Comparison of ENCODE assay signal across 19 cellular contexts in genomic region chr5:18102733-18103132, GRCh38.
DNase-seq lines count a peak whose midpoint lies in the region; ATAC-seq and TF ChIP-seq lines count a peak whose summit lies in the region.
"Had no signal": no experiment of that assay in that cellular context is flagged by ENCODE, and none has a peak within 500 bp of the region (broad histone marks: within the 10 kb centered on the region; RNA-seq: fewer than 3 reads in every experiment).

No MANE protein-coding gene starts in this region.

- BruUV-seq in MCF 10A (replicated peaks; lab: Mats Ljungman, UMichigan) = no TSS peak

- no peak for ATAC-seq in GM21447 (IDR thresholded peaks at IDR 0.05; ENCODE audit: unreplicated experiment)
- ATAC-seq in HG03025 (IDR thresholded peaks at IDR 0.05; ENCODE audit: low FRiP score, unreplicated experiment) = no peak
- ATAC-seq: HepG2 had no signal

- H3K4me3 Mint-ChIP-seq in MCF 10A (ENCODE audit: unreplicated experiment) (no peak overlapping the region), chondrocyte (ENCODE audit: unreplicated experiment) (no peak overlapping the region), HFFc6 (no peak overlapping the region)
- H3K4me3 Mint-ChIP-seq: CD14-positive monocyte had no signal

- POLR2A ChIA-PET in MCF 10A (lab: Yijun Ruan, JAX) = no interaction called here

- intact Hi-C loops in MCF 10A (cut with micrococcal nuclease) (no loop called here), breast epithelium (cut with DNase I; ENCODE audit: low total_unique reads) (no loop called here)

- H3K27me3 ChIP-seq in breast epithelium = no peaks in the 10 kb centered on the region

- H3K27me3 Mint-ChIP-seq in MCF 10A (ENCODE audit: insufficient read depth, unreplicated experiment) = no peaks in the 10 kb centered on the region
- H3K27me3 Mint-ChIP-seq in chondrocyte (ENCODE audit: low read depth) = no peaks in the 10 kb centered on the region
- no peaks in the 10 kb centered on the region for H3K27me3 Mint-ChIP-seq in HFFc6 (ENCODE audit: insufficient read depth)

- H3K4me1 Mint-ChIP-seq in MCF 10A (ENCODE audit: insufficient read depth, unreplicated experiment) (no peaks in the 10 kb centered on the region), chondrocyte (ENCODE audit: low read depth) (no peaks in the 10 kb centered on the region), HFFc6 (ENCODE audit: low read depth) (no peaks in the 10 kb centered on the region)

- no peaks in the 10 kb centered on the region for H3K9me3 Mint-ChIP-seq in MCF 10A (ENCODE audit: unreplicated experiment)
- H3K9me3 Mint-ChIP-seq in chondrocyte (ENCODE audit: low read depth) = no peaks in the 10 kb centered on the region
- H3K9me3 Mint-ChIP-seq in HFFc6 = peaks cover 6% of the 10 kb centered on the region

- TF ChIP-seq CTCF in MCF 10A (IDR thresholded peaks at IDR 0.05; ENCODE audit: unreplicated experiment) (peak; percentile 6), breast epithelium (IDR thresholded peaks at IDR 0.05) (no peak), NB4 (IDR thresholded peaks at IDR 0.05; ENCODE audit: low read depth, low read length) (no peak), chondrocyte (IDR thresholded peaks at IDR 0.05) (peak; percentile 33), HFFc6 (IDR thresholded peaks at IDR 0.05) (no peak)

- no peaks in the 10 kb centered on the region for H3K9me3 ChIP-seq in breast epithelium
- H3K9me3 ChIP-seq: MG63 had no signal

- no peaks in the 10 kb centered on the region for H3K36me3 Mint-ChIP-seq in MCF 10A (ENCODE audit: insufficient read depth, unreplicated experiment)
- no peaks in the 10 kb centered on the region for H3K36me3 Mint-ChIP-seq in chondrocyte (ENCODE audit: low read depth)
- no peaks in the 10 kb centered on the region for H3K36me3 Mint-ChIP-seq in HFFc6 (ENCODE audit: low read depth)
- H3K36me3 Mint-ChIP-seq: CD14-positive monocyte had no signal

- TF ChIP-seq POLR2A in breast epithelium (IDR thresholded peaks at IDR 0.05) = no peak
- TF ChIP-seq POLR2A in NB4 (IDR thresholded peaks at IDR 0.05; ENCODE audit: extremely low read depth, insufficient read length) = no peak

- H3K27ac Mint-ChIP-seq in MCF 10A (ENCODE audit: low read depth, unreplicated experiment) (no peak overlapping the region), chondrocyte (ENCODE audit: unreplicated experiment) (no peak overlapping the region), HFFc6 (no peak overlapping the region)
- H3K27ac Mint-ChIP-seq: CD14-positive monocyte had no signal

- CTCF ChIA-PET in MCF 10A (lab: Yijun Ruan, JAX) = no interaction called here

- no peaks in the 10 kb centered on the region for H3K36me3 ChIP-seq in breast epithelium
- H3K36me3 ChIP-seq: MG63 had no signal

- DNase-seq in MCF 10A (ENCODE audit: unreplicated experiment) = peak; percentile 5
- DNase-seq in breast epithelium (ENCODE audit: low spot score in 2 of 2) = no peak
- peak; percentile 7 for DNase-seq in NB4 (ENCODE audit: low read depth)
- DNase-seq in chondrocyte (ENCODE audit: low spot score) = no peak
- no peak for DNase-seq in HFFc6
- DNase-seq in HUDEP-2 (lab: John Stamatoyannopoulos, UW; ENCODE audit: unreplicated experiment in 76 of 76) = no peak
- DNase-seq: KG1, MG63, NCI-H1105, NCI-H1694, NCI-H2107, NCI-H2227 treated with DMSO at 0.1 percent for 48 hours, NCI-H524 treated with DMSO at 0.1 percent for 48 hours, SW 1271 had no signal

- H3K4me1 ChIP-seq in breast epithelium = no peaks in the 10 kb centered on the region

- H3K4me3 ChIP-seq in breast epithelium = no peak overlapping the region
- H3K4me3 ChIP-seq in NB4 (ENCODE audit: low read depth, low read length) = no peak overlapping the region
- H3K4me3 ChIP-seq: MG63 had no signal

- H3K27ac ChIP-seq in breast epithelium = no peak overlapping the region
- H3K27ac ChIP-seq: RWPE1 had no signal

Comparison
In these comparisons a context has a peak if more than half of its experiments do, and no peak if none do; other contexts are left out.
1. DNase-seq: peak in MCF 10A (single experiment) and NB4 (single experiment); none in breast epithelium (0 of 2), chondrocyte (single experiment), HFFc6 (single experiment) and HUDEP-2 (0 of 76).
2. CTCF ChIP-seq: peak in MCF 10A (single experiment) and chondrocyte (single experiment); none in breast epithelium (0 of 3), NB4 (single experiment) and HFFc6 (single experiment).